ENCODE assay signal across 19 cellular contexts in genomic region chr19:13087795-13088537, GRCh38. TPM values are rescaled to one million over a fixed set of nuclear protein-coding genes. Genes with fewer than 3 reads are reported as not detected.
"Had no signal": no experiment of that assay in that cellular context is flagged by ENCODE, and none has a peak within 500 bp of the region (broad histone marks: within the 10 kb centered on the region; RNA-seq: fewer than 3 reads in every experiment).

No MANE protein-coding gene starts in this region.

- H3K4me3 ChIP-seq: left lung, skin epidermis had no signal

- H3K27ac Mint-ChIP-seq: activated naive CD4-positive, alpha-beta T cell treated with anti-CD3 and anti-CD28 coated beads, Interleukin-2, amount 10 ng/mL, durations not matched to agents 7 days and 5 days; activated naive CD8-positive, alpha-beta T cell treated with anti-CD3 and anti-CD28 coated beads, Interleukin-2, amount 50 U/mL, for 24 hours; nephron progenitor cell had no signal

- DNase-seq: activated CD4-positive, alpha-beta T cell treated with anti-CD3 and anti-CD28 coated beads, Interleukin-2, amount 50 U/mL, for 1 hour; activated CD4-positive, CD25-positive, alpha-beta regulatory T cell treated with anti-CD3 and anti-CD28 coated beads, Interleukin-2, amount 50 U/mL, for 72 hours; activated CD8-positive, alpha-beta memory T cell treated with anti-CD3 and anti-CD28 coated beads for 24 hours; activated CD8-positive, alpha-beta memory T cell treated with anti-CD3 and anti-CD28 coated beads, Interleukin-2, amount 50 U/mL, for 48 hours; activated effector memory CD4-positive, alpha-beta T cell treated with Interleukin-2 at 50 U/mL for 16 hours; activated naive CD4-positive, alpha-beta T cell treated with anti-CD3 and anti-CD28 coated beads, Interleukin-2, amount 10 ng/mL, durations not matched to agents 7 days and 5 days; activated naive CD8-positive, alpha-beta T cell treated with anti-CD3 and anti-CD28 coated beads, Interleukin-2, amount 50 U/mL, for 24 hours; activated T-cell treated with anti-CD3 and anti-CD28 coated beads, Interleukin-2, amount 50 U/mL, for 48 hours; aorta; effector CD8-positive, alpha-beta T cell; left lung; mammary epithelial cell; midbrain; nephron progenitor cell; occipital lobe; posterior cingulate gyrus; stimulated activated CD4-positive, alpha-beta T cell treated with anti-CD3 and anti-CD28 coated beads, Interleukin-2, amount 100 ng/mL, for 48 hours had no signal

- H3K27me3 Mint-ChIP-seq: activated naive CD8-positive, alpha-beta T cell treated with anti-CD3 and anti-CD28 coated beads, Interleukin-2, amount 50 U/mL, for 24 hours had no signal

- ATAC-seq: activated naive CD8-positive, alpha-beta T cell treated with anti-CD3 and anti-CD28 coated beads, Interleukin-2, amount 50 U/mL, for 24 hours; left lung had no signal

- H3K9me3 ChIP-seq: left lung had no signal

- H3K27me3 ChIP-seq: left lung had no signal

- H3K9me3 Mint-ChIP-seq: activated naive CD4-positive, alpha-beta T cell treated with anti-CD3 and anti-CD28 coated beads, Interleukin-2, amount 10 ng/mL, durations not matched to agents 7 days and 5 days; activated naive CD8-positive, alpha-beta T cell treated with anti-CD3 and anti-CD28 coated beads, Interleukin-2, amount 50 U/mL, for 24 hours; nephron progenitor cell had no signal

- H3K4me3 Mint-ChIP-seq: activated naive CD4-positive, alpha-beta T cell treated with anti-CD3 and anti-CD28 coated beads, Interleukin-2, amount 10 ng/mL, durations not matched to agents 7 days and 5 days; activated naive CD8-positive, alpha-beta T cell treated with anti-CD3 and anti-CD28 coated beads, Interleukin-2, amount 50 U/mL, for 24 hours; nephron progenitor cell had no signal

- H3K4me1 Mint-ChIP-seq: activated naive CD4-positive, alpha-beta T cell treated with anti-CD3 and anti-CD28 coated beads, Interleukin-2, amount 10 ng/mL, durations not matched to agents 7 days and 5 days; activated naive CD8-positive, alpha-beta T cell treated with anti-CD3 and anti-CD28 coated beads, Interleukin-2, amount 50 U/mL, for 24 hours had no signal

- H3K36me3 Mint-ChIP-seq: activated naive CD4-positive, alpha-beta T cell treated with anti-CD3 and anti-CD28 coated beads, Interleukin-2, amount 10 ng/mL, durations not matched to agents 7 days and 5 days had no signal

- H3K27ac ChIP-seq: left lung, VCaP had no signal

RNA-seq across cellular contexts. Expression of gene LYL1, which starts 14.7 kb away (rescaled TPM):
- total RNA-seq: mammary epithelial cell had no signal
- polyA plus RNA-seq: mammary epithelial cell had no signal
